Comparison of ENCODE assay signal across 14 cellular contexts in the genomic region with DNA sequence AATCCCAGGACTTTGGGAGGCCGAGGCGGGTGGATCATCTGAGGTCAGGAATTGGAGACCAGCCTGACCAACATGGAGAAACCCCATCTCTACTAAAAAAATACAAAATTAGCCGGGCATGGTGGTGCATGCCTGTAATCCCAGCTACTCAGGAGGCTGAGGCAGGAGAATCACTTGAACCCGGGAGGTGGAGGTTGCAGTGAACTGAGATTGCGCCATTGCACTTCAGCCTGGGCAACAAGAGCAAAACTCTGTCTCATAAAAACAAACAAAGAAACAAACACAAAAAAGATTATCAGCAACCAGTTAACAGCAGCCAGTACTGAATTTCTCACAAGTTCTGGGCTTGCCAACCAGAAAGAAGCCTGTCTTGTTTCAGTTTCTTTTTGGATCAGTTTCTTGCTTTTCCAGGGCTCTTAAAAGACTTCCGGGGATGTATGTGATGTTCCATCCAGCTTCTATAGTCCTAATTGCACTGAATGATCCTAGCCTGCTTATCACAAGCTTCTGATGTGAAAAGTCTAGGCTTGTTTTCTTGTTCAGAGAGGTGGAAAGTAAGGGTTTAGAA. TPM values are rescaled to one million over a fixed set of nuclear protein-coding genes. Genes with fewer than 3 reads are reported as not detected.
A peak's percentile ranks its signal among the peaks of the same experiment; 100 is the strongest.
DNase-seq lines count a peak whose midpoint lies in the region; ATAC-seq and TF ChIP-seq lines count a peak whose summit lies in the region.
"Not testable (repeated sequence)": the region's sequence is repeated elsewhere in the genome, so short reads cannot be mapped to it uniquely, and the experiment has no call there.
"Had no signal": no experiment of that assay in that cellular context is flagged by ENCODE, and none has a peak within 500 bp of the region (broad histone marks: within the 10 kb centered on the region; RNA-seq: fewer than 3 reads in every experiment).

No MANE protein-coding gene starts in this region.

- not testable (repeated sequence) for H3K27me3 Mint-ChIP-seq in activated CD8-positive, alpha-beta memory T cell treated with anti-CD3 and anti-CD28 coated beads, Interleukin-2, amount 10 ng/mL, durations not matched to agents 7 days and 5 days; brain

- not testable (repeated sequence) for H3K9me2 ChIP-seq in GM23248 (ENCODE audit: insufficient read depth)

- CTCF ChIA-PET in RWPE1 (lab: Yijun Ruan, JAX) = interaction anchor here (1.1 to 1.2 kb wide), 2 partner anchors 21 to 52 kb away, joined by 4 to 8 read pairs; partner anchors contain the start of gene AAAS
- CTCF ChIA-PET in activated CD8-positive, alpha-beta memory T cell treated with anti-CD3 and anti-CD28 coated beads, Interleukin-2, amount 10 ng/mL, durations not matched to agents 7 days and 5 days (lab: Charles Lee) = interaction anchor here (0.8 to 1.8 kb wide), 4 partner anchors 10 to 48 kb away, joined by 3 to 7 read pairs (median 4); no protein-coding TSS in a partner anchor

- H3K4me3 ChIP-seq in GM23248; fibroblast of lung (replicated peaks in 1 of 4; ENCODE audit: control extremely low read depth in 1 of 4, insufficient read depth in 1 of 4, low read depth in 3 of 4, low read length in 4 of 4); mesodermal cell (ENCODE audit: extremely low read depth, insufficient read depth, low read length, poor library complexity, severe bottlenecking); psoas muscle; upper lobe of right lung: not testable (repeated sequence)

- not testable (repeated sequence) for H3K27me3 ChIP-seq in GM23248 (replicated peaks; ENCODE audit: insufficient read depth); fibroblast of lung (ENCODE audit: control insufficient read depth, insufficient read depth, low read length); psoas muscle (ENCODE audit: insufficient read depth in 3 of 3, low read length in 2 of 3); upper lobe of right lung

- H3K4me3 Mint-ChIP-seq in activated CD8-positive, alpha-beta memory T cell treated with anti-CD3 and anti-CD28 coated beads, Interleukin-2, amount 10 ng/mL, durations not matched to agents 7 days and 5 days = not testable (repeated sequence)
- H3K4me3 Mint-ChIP-seq in brain = peak overlapping the region in 1 of 5 experiments; percentile 15

- H3K4me1 ChIP-seq in GM23248 (ENCODE audit: insufficient read depth) (peaks cover 16% of the 10 kb centered on the region), fibroblast of lung (ENCODE audit: control insufficient read depth, extremely low read depth, insufficient read depth, low read length) (peaks cover 13% of the 10 kb centered on the region), psoas muscle (peaks cover 26% of the 10 kb centered on the region), upper lobe of right lung (peaks cover 30% of the 10 kb centered on the region)
- not testable (repeated sequence) for H3K4me1 ChIP-seq in mesodermal cell (ENCODE audit: control insufficient read depth, insufficient read depth, low read length, poor library complexity, severe bottlenecking)

- H2AFZ ChIP-seq in GM23248 (peak overlapping the region; percentile 87), fibroblast of lung (ENCODE audit: low read length) (peak overlapping the region; percentile 70)

- H3K79me2 ChIP-seq in GM23248 (ENCODE audit: insufficient read depth); fibroblast of lung (ENCODE audit: control insufficient read depth, insufficient read depth, low read length): not testable (repeated sequence)

- not testable (repeated sequence) for H3K36me3 Mint-ChIP-seq in activated CD8-positive, alpha-beta memory T cell treated with anti-CD3 and anti-CD28 coated beads, Interleukin-2, amount 10 ng/mL, durations not matched to agents 7 days and 5 days; brain

- H3K9me3 ChIP-seq in GM23248 (ENCODE audit: low read depth); fibroblast of lung (ENCODE audit: control insufficient read depth, insufficient read depth, low read depth, low read length); mesodermal cell (ENCODE audit: control insufficient read depth, low read length); psoas muscle; upper lobe of right lung: not testable (repeated sequence)

- not testable (repeated sequence) for H3K9me3 Mint-ChIP-seq in activated CD8-positive, alpha-beta memory T cell treated with anti-CD3 and anti-CD28 coated beads, Interleukin-2, amount 10 ng/mL, durations not matched to agents 7 days and 5 days (ENCODE audit: low read depth); brain

- H3K4me2 ChIP-seq in GM23248 (ENCODE audit: unreplicated experiment); fibroblast of lung (ENCODE audit: extremely low read depth, insufficient read depth, low read length): not testable (repeated sequence)

- 64 to 65% methylated on average over 6 of the region's 6 CpGs for WGBS in GM23248 (ENCODE audit: low coverage in 1 of 2, low lambda C conversion rate in 2 of 2, missing lambda C conversion rate in 2 of 2), 2 experiments
- WGBS in mesodermal cell (ENCODE audit: insufficient coverage in 2 of 2), 2 experiments = 100% methylated on average over 3 to 4 of the region's 6 CpGs
- 79 to 88% (median 88%) methylated on average over 6 of the region's 6 CpGs for WGBS in psoas muscle, 3 donors

- intact Hi-C loops in psoas muscle (cut with DNase I); upper lobe of right lung (cut with DNase I): not testable (repeated sequence)

- peak; percentile 17 for DNase-seq in GM23248
- DNase-seq in RWPE1 (ENCODE audit: low spot score); activated CD8-positive, alpha-beta memory T cell treated with anti-CD3 and anti-CD28 coated beads, Interleukin-2, amount 10 ng/mL, durations not matched to agents 7 days and 5 days; fibroblast of lung (ENCODE audit: low read depth in 2 of 2); psoas muscle; upper lobe of right lung: not testable (repeated sequence)

- H3K9ac ChIP-seq in GM23248; fibroblast of lung (ENCODE audit: insufficient read depth, low read length): not testable (repeated sequence)

- peak overlapping the region; percentile 64 for H3K27ac Mint-ChIP-seq in activated CD8-positive, alpha-beta memory T cell treated with anti-CD3 and anti-CD28 coated beads, Interleukin-2, amount 10 ng/mL, durations not matched to agents 7 days and 5 days
- peak overlapping the region; percentile 13 to 90 (median 79) for H3K27ac Mint-ChIP-seq in brain

- not testable (repeated sequence) for ATAC-seq in activated CD8-positive, alpha-beta memory T cell treated with anti-CD3 and anti-CD28 coated beads, Interleukin-2, amount 10 ng/mL, durations not matched to agents 7 days and 5 days; psoas muscle; upper lobe of right lung

- H4K20me1 ChIP-seq in GM23248 (ENCODE audit: insufficient read depth); fibroblast of lung (ENCODE audit: control insufficient read depth, extremely low read depth, insufficient read depth, low read length): not testable (repeated sequence)

- not testable (repeated sequence) for H3K36me3 ChIP-seq in GM23248 (ENCODE audit: low read depth); fibroblast of lung (ENCODE audit: control insufficient read depth, insufficient read depth, low read length); mesodermal cell (ENCODE audit: control insufficient read depth, insufficient read depth, low read length); psoas muscle (ENCODE audit: insufficient read depth in 1 of 2, low read depth in 1 of 2); upper lobe of right lung

- H3K27ac ChIP-seq in GM23248; fibroblast of lung (ENCODE audit: insufficient read depth, low read length): not testable (repeated sequence)
- peak overlapping the region; percentile 99 for H3K27ac ChIP-seq in RWPE1
- H3K27ac ChIP-seq in mesodermal cell (ENCODE audit: low read depth, low read length, severe bottlenecking) = peak overlapping the region; percentile 66
- peak overlapping the region; percentile 3 for H3K27ac ChIP-seq in psoas muscle
- H3K27ac ChIP-seq in upper lobe of right lung = peak overlapping the region; percentile 55

- H3K4me1 Mint-ChIP-seq in activated CD8-positive, alpha-beta memory T cell treated with anti-CD3 and anti-CD28 coated beads, Interleukin-2, amount 10 ng/mL, durations not matched to agents 7 days and 5 days = peaks cover 34% of the 10 kb centered on the region
- H3K4me1 Mint-ChIP-seq in brain = peaks cover 23% of the 10 kb centered on the region

- TF ChIP-seq CTCF in RWPE1 (conservative IDR thresholded peaks at IDR 0.05; ENCODE audit: low read depth); brain (conservative IDR thresholded peaks at IDR 0.05); fibroblast of lung (conservative IDR thresholded peaks at IDR 0.05 in 1 of 2, IDR thresholded peaks at IDR 0.05 in 1 of 2; ENCODE audit: low read depth in 1 of 2, low read length in 2 of 2); psoas muscle (IDR thresholded peaks at IDR 0.05); upper lobe of right lung (IDR thresholded peaks at IDR 0.05): not testable (repeated sequence)

- peaks cover 13% of the 10 kb centered on the region for H3F3A ChIP-seq in GM23248 (ENCODE audit: insufficient read depth)

- in situ Hi-C loops in GM23248 (cut with MboI) = not testable (repeated sequence)

- POLR2A ChIA-PET in RWPE1 (lab: Yijun Ruan, JAX; ENCODE audit: low non-redundant PET) = not testable (repeated sequence)

RNA-seq across cellular contexts. Expression of gene SP1, which starts 6.3 kb away (rescaled TPM):
- 30.3 and 37.8 TPM in 2 replicates for total RNA-seq in GM23248 (2014; rRNA removed; shearing (Covaris generic))
- 3.6 and 3.8 TPM in 2 replicates for polyA plus RNA-seq in GM23248 (2016; fragmentation: Nextera tagmentation; extraction: Ambion mirVana)
- 10 to 100 TPM; 68.7 to 71.8 TPM for total RNA-seq in activated CD8-positive, alpha-beta memory T cell treated with anti-CD3 and anti-CD28 coated beads, Interleukin-2, amount 10 ng/mL, durations not matched to agents 7 days and 5 days
- polyA plus RNA-seq in brain (ENCODE audit: insufficient read depth, low read depth, low replicate concordance) = 18.9 TPM
- total RNA-seq in fibroblast of lung = 31.3 and 35.3 TPM in 2 replicates
- polyA plus RNA-seq in fibroblast of lung = 38.9 and 42.0 TPM in 2 replicates
- 19.3 and 22.7 TPM in 2 replicates for polyA plus RNA-seq in fibroblast of lung (2012)
- polyA minus RNA-seq in fibroblast of lung (ENCODE audit: low replicate concordance) = 98.0 and 99.3 TPM in 2 replicates
- polyA plus RNA-seq in mesodermal cell (2013, experiment 1 of 2) = 44.2 TPM
- polyA plus RNA-seq in mesodermal cell (2013, experiment 2 of 2) = 37.8 TPM
- total RNA-seq in psoas muscle = 10 to 100 TPM; 39.0 to 48.0 (median 45.4) TPM
- polyA plus RNA-seq in psoas muscle = 10 to 100 TPM; 10.2 to 16.2 (median 15.1) TPM
- total RNA-seq in upper lobe of right lung = 87.7 TPM

RNA-seq across cellular contexts. Expression of gene SP7, which starts 37.5 kb away (rescaled TPM):
- total RNA-seq in GM23248 (2014; rRNA removed; shearing (Covaris generic)) = not detected in 2 replicates
- polyA plus RNA-seq in GM23248 (2016; fragmentation: Nextera tagmentation; extraction: Ambion mirVana) (not detected in 2 replicates), brain (ENCODE audit: insufficient read depth, low read depth, low replicate concordance) (not detected), fibroblast of lung (not detected in 2 replicates), psoas muscle (not detected)
- total RNA-seq in activated CD8-positive, alpha-beta memory T cell treated with anti-CD3 and anti-CD28 coated beads, Interleukin-2, amount 10 ng/mL, durations not matched to agents 7 days and 5 days = not detected
- total RNA-seq in fibroblast of lung (not detected in 2 replicates), psoas muscle (not detected), upper lobe of right lung (not detected)
- not detected in 2 replicates for polyA plus RNA-seq in fibroblast of lung (2012)
- polyA minus RNA-seq in fibroblast of lung (ENCODE audit: low replicate concordance) = not detected in 2 replicates
- polyA plus RNA-seq in mesodermal cell (2013, experiment 1 of 2) = 0.66 TPM
- polyA plus RNA-seq in mesodermal cell (2013, experiment 2 of 2) = 0.51 TPM
- total RNA-seq: H9, LHCN-M2, PC-3, thoracic aorta had no signal

RNA-seq across cellular contexts. Expression of gene AMHR2, which starts 50.0 kb away (rescaled TPM):
- not detected in 2 replicates for total RNA-seq in GM23248 (2014; rRNA removed; shearing (Covaris generic))
- polyA plus RNA-seq in GM23248 (2016; fragmentation: Nextera tagmentation; extraction: Ambion mirVana) = not detected in 2 replicates
- total RNA-seq in activated CD8-positive, alpha-beta memory T cell treated with anti-CD3 and anti-CD28 coated beads, Interleukin-2, amount 10 ng/mL, durations not matched to agents 7 days and 5 days = not detected
- polyA plus RNA-seq in brain (ENCODE audit: insufficient read depth, low read depth, low replicate concordance) = not detected
- total RNA-seq in fibroblast of lung = not detected in 2 replicates
- polyA plus RNA-seq in fibroblast of lung = not detected in 2 replicates
- not detected in 2 replicates for polyA plus RNA-seq in fibroblast of lung (2012)
- not detected in 2 replicates for polyA minus RNA-seq in fibroblast of lung (ENCODE audit: low replicate concordance)
- polyA plus RNA-seq in mesodermal cell (2013, experiment 1 of 2) = 5.8 TPM
- polyA plus RNA-seq in mesodermal cell (2013, experiment 2 of 2) = 4.4 TPM
- 1 to 10 TPM in 2 of 4 donors, under 1 TPM in 2; 0.40 to 1.6 (median 0.97) TPM for total RNA-seq in psoas muscle
- under 1 TPM; 0.43 to 0.84 (median 0.72) TPM for polyA plus RNA-seq in psoas muscle
- total RNA-seq in upper lobe of right lung = 0.46 TPM
- total RNA-seq: frontal cortex, H9, LHCN-M2, natural killer cell had no signal

RNA-seq across cellular contexts. Expression of gene AAAS, which starts 52.2 kb away (rescaled TPM):
- total RNA-seq in GM23248 (2014; rRNA removed; shearing (Covaris generic)) = 63.4 and 72.0 TPM in 2 replicates
- 46.6 and 49.7 TPM in 2 replicates for polyA plus RNA-seq in GM23248 (2016; fragmentation: Nextera tagmentation; extraction: Ambion mirVana)
- 10 to 100 TPM; 60.9 to 61.7 TPM for total RNA-seq in activated CD8-positive, alpha-beta memory T cell treated with anti-CD3 and anti-CD28 coated beads, Interleukin-2, amount 10 ng/mL, durations not matched to agents 7 days and 5 days
- 52.4 TPM for polyA plus RNA-seq in brain (ENCODE audit: insufficient read depth, low read depth, low replicate concordance)
- total RNA-seq in fibroblast of lung = 29.5 and 37.8 TPM in 2 replicates
- 34.2 and 50.4 TPM in 2 replicates for polyA plus RNA-seq in fibroblast of lung
- polyA plus RNA-seq in fibroblast of lung (2012) = 28.9 and 47.5 TPM in 2 replicates
- polyA minus RNA-seq in fibroblast of lung (ENCODE audit: low replicate concordance) = 119 and 178 TPM in 2 replicates
- polyA plus RNA-seq in mesodermal cell (2013, experiment 1 of 2) = 61.1 TPM
- 59.7 TPM for polyA plus RNA-seq in mesodermal cell (2013, experiment 2 of 2)
- 10 to 100 TPM; 29.0 to 35.7 (median 31.5) TPM for total RNA-seq in psoas muscle
- 10 to 100 TPM; 22.9 to 36.8 (median 34.0) TPM for polyA plus RNA-seq in psoas muscle
- 43.2 TPM for total RNA-seq in upper lobe of right lung
